1 cellular context compared by ENCODE assay signal in genomic region chr19:18588611-18589379, GRCh38.
TF ChIP-seq lines count a peak whose summit lies in the region.

REX1BD (plus strand) TSS chr19:18588798; CDS start chr19:18588802, 4 bp downstream.

TF ChIP-seq in HEK293, 187 proteins besides CTCF, POLR2A, EP300 and RAD21 (continued from another document and continues in another):
- TF ChIP-seq ZBTB49 (tag by site-specific recombination; IDR thresholded peaks at IDR 0.05; ENCODE audit: low read depth) (no peak), ZBTB11 (tag by site-specific recombination; conservative IDR thresholded peaks at IDR 0.05; ENCODE audit: low read depth) (peak; percentile 91), TSHZ1 (tag by site-specific recombination; IDR thresholded peaks at IDR 0.05; ENCODE audit: borderline replicate concordance) (no peak; the same call in 1 of the 2 replicates), ZNF660 (tag by site-specific recombination; IDR thresholded peaks at IDR 0.05) (peak; percentile 95), ZNF10 (tag by site-specific recombination; IDR thresholded peaks at IDR 0.05) (peak; percentile 74; the same call in 1 of the 2 replicates), SCRT2 (tag by site-specific recombination; IDR thresholded peaks at IDR 0.05) (peak; percentile 62), ZNF148 (tag by site-specific recombination; IDR thresholded peaks at IDR 0.05; ENCODE audit: borderline replicate concordance) (peak; percentile 83; the same call in 1 of the 2 replicates), OVOL3 (tag by site-specific recombination; IDR thresholded peaks at IDR 0.05) (no peak; the same call in 1 of the 2 replicates), SP3 (tag by site-specific recombination; IDR thresholded peaks at IDR 0.05) (peak; percentile 87), YY2 (tag by site-specific recombination; IDR thresholded peaks at IDR 0.05) (peak; percentile 70), ZNF133 (tag by site-specific recombination; IDR thresholded peaks at IDR 0.05) (0 out of 2 replicates have a peak, but pooled peaks have one; percentile 34), ZNF155 (tag by site-specific recombination; IDR thresholded peaks at IDR 0.05) (no peak), ZNF785 (tag by site-specific recombination; IDR thresholded peaks at IDR 0.05) (no peak), ZNF501 (tag by site-specific recombination; IDR thresholded peaks at IDR 0.05) (peak; percentile 88), ZNF654 (tag by site-specific recombination; IDR thresholded peaks at IDR 0.05; ENCODE audit: low read depth) (no peak), ZNF223 (tag by site-specific recombination; IDR thresholded peaks at IDR 0.05) (no peak), ZNF600 (tag by site-specific recombination; IDR thresholded peaks at IDR 0.05) (peak; percentile 100), ZNF670 (tag by site-specific recombination; IDR thresholded peaks at IDR 0.05; ENCODE audit: low read depth) (no peak), ZNF248 (tag by site-specific recombination; IDR thresholded peaks at IDR 0.05) (no peak), EGR2 (tag by site-specific recombination; IDR thresholded peaks at IDR 0.05; ENCODE audit: low read depth) (peak; percentile 94), BCL11B (tag by site-specific recombination; IDR thresholded peaks at IDR 0.05; ENCODE audit: low read depth) (no peak; the same call in 1 of the 2 replicates), ZNF140 (tag by site-specific recombination; IDR thresholded peaks at IDR 0.05) (no peak), ZNF26 (tag by site-specific recombination; IDR thresholded peaks at IDR 0.05) (no peak), ZBTB8A (tag by site-specific recombination; IDR thresholded peaks at IDR 0.05) (peak; percentile 99), ZNF544 (tag by site-specific recombination; IDR thresholded peaks at IDR 0.05) (no peak), ZNF843 (tag by site-specific recombination; IDR thresholded peaks at IDR 0.05) (peak; percentile 73), ZNF488 (tag by site-specific recombination; IDR thresholded peaks at IDR 0.05) (no peak), PRDM1 (tag by site-specific recombination; IDR thresholded peaks at IDR 0.05) (no peak), PRDM6 (tag by site-specific recombination; IDR thresholded peaks at IDR 0.05) (no peak), ZNF639 (tag by site-specific recombination; IDR thresholded peaks at IDR 0.05) (peak; percentile 55; the same call in 1 of the 2 replicates), ZNF24 (tag by site-specific recombination; IDR thresholded peaks at IDR 0.05) (peak; percentile 82), SP7 (tag by site-specific recombination; IDR thresholded peaks at IDR 0.05) (peak; percentile 85), ZNF623 (tag by site-specific recombination; IDR thresholded peaks at IDR 0.05) (peak; percentile 25; the same call in 1 of the 2 replicates), RBAK (tag by site-specific recombination; IDR thresholded peaks at IDR 0.05) (no peak), TRIM28 (IDR thresholded peaks at IDR 0.05; ENCODE audit: borderline replicate concordance, low read length) (no peak; the same call in 1 of the 2 replicates), ZNF610 (tag by site-specific recombination; IDR thresholded peaks at IDR 0.05; ENCODE audit: borderline replicate concordance) (peak; percentile 62; the same call in 1 of the 2 replicates), KLF1 (tag by site-specific recombination; IDR thresholded peaks at IDR 0.05) (peak; percentile 77), ZNF266 (tag by site-specific recombination; IDR thresholded peaks at IDR 0.05; ENCODE audit: low read depth) (no peak), OSR2 (tag by site-specific recombination; IDR thresholded peaks at IDR 0.05) (no peak), SP2 (tag by site-specific recombination; IDR thresholded peaks at IDR 0.05) (peak; percentile 73), TCF7L2 (IDR thresholded peaks at IDR 0.05; ENCODE audit: borderline replicate concordance, low read depth, low read length) (no peak), ZNF404 (tag by site-specific recombination; IDR thresholded peaks at IDR 0.05) (no peak), ZNF585B (tag by site-specific recombination; IDR thresholded peaks at IDR 0.05) (no peak), ZNF521 (tag by site-specific recombination; IDR thresholded peaks at IDR 0.05) (no peak), ZNF132 (tag by site-specific recombination; IDR thresholded peaks at IDR 0.05; ENCODE audit: borderline replicate concordance) (no peak), ZFP3 (tag by site-specific recombination; IDR thresholded peaks at IDR 0.05; ENCODE audit: low read depth) (0 out of 2 replicates have a peak, but pooled peaks have one; percentile 9), ZNF2 (tag by site-specific recombination; IDR thresholded peaks at IDR 0.05) (peak; percentile 93)
